ENCODE assay signal across 25 cellular contexts in the genomic region with DNA sequence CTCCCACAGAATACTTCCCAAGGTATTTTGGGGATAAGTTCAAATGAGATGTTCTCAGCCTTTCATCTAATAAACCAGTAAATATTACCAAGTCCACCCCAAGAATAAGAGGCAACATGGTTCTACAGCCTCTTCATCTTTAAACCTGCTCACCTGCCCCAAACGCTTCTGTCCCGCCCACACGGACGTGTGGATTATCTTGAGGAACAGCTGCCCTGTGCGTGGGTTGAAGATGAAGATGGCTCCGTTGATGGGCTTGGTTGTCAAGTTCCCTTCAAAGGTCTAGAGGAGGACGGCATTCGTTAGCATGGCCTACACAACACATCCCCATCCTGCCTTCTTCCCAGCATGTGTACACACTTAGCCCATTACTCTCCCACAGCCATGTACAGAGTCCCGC.
"Had no signal": no experiment of that assay in that cellular context is flagged by ENCODE, and none has a peak within 500 bp of the region (broad histone marks: within the 10 kb centered on the region; RNA-seq: fewer than 3 reads in every experiment).

No MANE protein-coding gene starts in this region.

- H3K9me3 ChIP-seq: esophagus muscularis mucosa, heart right ventricle, sigmoid colon, stomach, thyroid gland, vagina had no signal

- H3K27ac ChIP-seq: dorsolateral prefrontal cortex, epithelial cell of prostate, esophagus muscularis mucosa, heart right ventricle, parathyroid adenoma, sigmoid colon, stomach, thyroid gland, vagina had no signal

- FAIRE-seq: islet of Langerhans had no signal

- H3K27me3 ChIP-seq: dorsolateral prefrontal cortex, esophagus muscularis mucosa, heart right ventricle, sigmoid colon, stomach, thyroid gland, vagina had no signal

- H3K4me1 ChIP-seq: esophagus muscularis mucosa, heart right ventricle, parathyroid adenoma, sigmoid colon, stomach, vagina had no signal

- H3K9ac ChIP-seq: parathyroid adenoma had no signal

- H3K4me3 Mint-ChIP-seq: memory B cell; natural killer cell treated with Interleukin-12 subunit alpha and Interleukin-12 subunit beta and Interleukin-15 and Interleukin-18, amount 100 ng/mL, for 72 hours; neural crest cell; stimulated activated effector memory CD8-positive, alpha-beta T cell treated with anti-CD3 and anti-CD28 coated beads, Interleukin-12 subunit alpha, Interleukin-12 subunit beta, amount 100 ng/mL, for 72 hours had no signal

- ATAC-seq: heart right ventricle; left ventricle myocardium superior; natural killer cell treated with Interleukin-12 subunit alpha and Interleukin-12 subunit beta and Interleukin-15 and Interleukin-18, amount 100 ng/mL, for 72 hours; stimulated activated effector memory CD8-positive, alpha-beta T cell treated with anti-CD3 and anti-CD28 coated beads, Interleukin-12 subunit alpha, Interleukin-12 subunit beta, amount 100 ng/mL, for 72 hours had no signal

- H3K9me3 Mint-ChIP-seq: memory B cell; natural killer cell treated with Interleukin-12 subunit alpha and Interleukin-12 subunit beta and Interleukin-15 and Interleukin-18, amount 100 ng/mL, for 72 hours; neural crest cell; stimulated activated effector memory CD8-positive, alpha-beta T cell treated with anti-CD3 and anti-CD28 coated beads, Interleukin-12 subunit alpha, Interleukin-12 subunit beta, amount 100 ng/mL, for 72 hours had no signal

- H3K4me1 Mint-ChIP-seq: memory B cell, neural crest cell had no signal

- H3K27me3 Mint-ChIP-seq: memory B cell; natural killer cell treated with Interleukin-12 subunit alpha and Interleukin-12 subunit beta and Interleukin-15 and Interleukin-18, amount 100 ng/mL, for 72 hours; progenitor cell of endocrine pancreas had no signal

- H3K27ac Mint-ChIP-seq: memory B cell; natural killer cell treated with Interleukin-12 subunit alpha and Interleukin-12 subunit beta and Interleukin-15 and Interleukin-18, amount 100 ng/mL, for 72 hours; progenitor cell of endocrine pancreas; stimulated activated effector memory CD8-positive, alpha-beta T cell treated with anti-CD3 and anti-CD28 coated beads, Interleukin-12 subunit alpha, Interleukin-12 subunit beta, amount 100 ng/mL, for 72 hours had no signal

- H3K4me3 ChIP-seq: dorsolateral prefrontal cortex, esophagus muscularis mucosa, heart right ventricle, lung, sigmoid colon, stomach, thyroid gland, vagina had no signal

- DNase-seq: dorsolateral prefrontal cortex; effector CD4-positive, alpha-beta T cell; foreskin melanocyte; glutamatergic neuron; heart right ventricle; hippocampal formation; left ventricle myocardium superior; sigmoid colon; stimulated activated CD4-positive, alpha-beta T cell treated with anti-CD3 and anti-CD28 coated beads, Interleukin-2, amount 100 ng/mL, for 24 hours; stimulated activated CD4-positive, alpha-beta T cell treated with anti-CD3 and anti-CD28 coated beads, Interleukin-4, amount 100 ng/mL, for 24 hours; stimulated activated naive CD4-positive, alpha-beta T cell treated with Interleukin-2 at 50 U/mL for 16 hours; stomach; thyroid gland; trophoblast cell had no signal
